Comparison of ENCODE assay signal across 8 cellular contexts in genomic region chr6:22036267-22036666, GRCh38.
A peak's percentile ranks its signal among the peaks of the same experiment; 100 is the strongest.
DNase-seq lines count a peak whose midpoint lies in the region; ATAC-seq and TF ChIP-seq lines count a peak whose summit lies in the region.

No MANE protein-coding gene starts in this region.

- TF ChIP-seq CTCF in right atrium auricular region (IDR thresholded peaks at IDR 0.05) = no peak

- no peaks in the 10 kb centered on the region for H3K4me1 ChIP-seq in right atrium auricular region

- H3K27ac ChIP-seq in right atrium auricular region = no peak overlapping the region

- peaks cover 0 to 5% of the 10 kb centered on the region in 2 donors for H3K36me3 Mint-ChIP-seq in naive B cell

- H3K9me3 ChIP-seq in right atrium auricular region = peaks cover 0 to 16% of the 10 kb centered on the region in 2 donors

- ATAC-seq in GM18511 (IDR thresholded peaks at IDR 0.05; ENCODE audit: unreplicated experiment) = peak; percentile 81
- peak; percentile 72 for ATAC-seq in HG03175 (IDR thresholded peaks at IDR 0.05; ENCODE audit: unreplicated experiment)
- ATAC-seq in naive B cell (ENCODE audit: low read depth in 2 of 2) = peak; percentile 47 to 50
- no peak for ATAC-seq in HG02938 (IDR thresholded peaks at IDR 0.05; ENCODE audit: unreplicated experiment)

- no peak overlapping the region for H3K4me3 Mint-ChIP-seq in naive B cell

- H3K9me3 Mint-ChIP-seq in naive B cell = peaks cover 0 to 17% (median 11%) of the 10 kb centered on the region in 7 donors

- H3K36me3 ChIP-seq in right atrium auricular region = no peaks in the 10 kb centered on the region

- H3K27me3 Mint-ChIP-seq in naive B cell = no peaks in the 10 kb centered on the region

- H3K27me3 ChIP-seq in right atrium auricular region = no peaks in the 10 kb centered on the region

- H3K27ac Mint-ChIP-seq in naive B cell = peak overlapping the region in 1 of 6 donors; percentile 59

- H3K4me1 Mint-ChIP-seq in naive B cell = peaks cover 0 to 4% (median 4%) of the 10 kb centered on the region in 3 donors

- H3K4me3 ChIP-seq in right atrium auricular region = no peak overlapping the region

- DNase-seq in SHP77 (lab: John Stamatoyannopoulos, UW) (peak; percentile 39 to 66), naive B cell (no peak), SW 1271 (lab: John Stamatoyannopoulos, UW) (no peak), right atrium auricular region (ENCODE audit: low spot score) (no peak), COLO829 (ENCODE audit: low spot score) (no peak)

Comparison
In these comparisons a context has a peak if more than half of its experiments do, and no peak if none do; other contexts are left out.
1. DNase-seq: peak in SHP77 (2 of 2); none in naive B cell (single experiment), SW 1271 (0 of 2), right atrium auricular region (single experiment) and COLO829 (single experiment).